In the genomic region with DNA sequence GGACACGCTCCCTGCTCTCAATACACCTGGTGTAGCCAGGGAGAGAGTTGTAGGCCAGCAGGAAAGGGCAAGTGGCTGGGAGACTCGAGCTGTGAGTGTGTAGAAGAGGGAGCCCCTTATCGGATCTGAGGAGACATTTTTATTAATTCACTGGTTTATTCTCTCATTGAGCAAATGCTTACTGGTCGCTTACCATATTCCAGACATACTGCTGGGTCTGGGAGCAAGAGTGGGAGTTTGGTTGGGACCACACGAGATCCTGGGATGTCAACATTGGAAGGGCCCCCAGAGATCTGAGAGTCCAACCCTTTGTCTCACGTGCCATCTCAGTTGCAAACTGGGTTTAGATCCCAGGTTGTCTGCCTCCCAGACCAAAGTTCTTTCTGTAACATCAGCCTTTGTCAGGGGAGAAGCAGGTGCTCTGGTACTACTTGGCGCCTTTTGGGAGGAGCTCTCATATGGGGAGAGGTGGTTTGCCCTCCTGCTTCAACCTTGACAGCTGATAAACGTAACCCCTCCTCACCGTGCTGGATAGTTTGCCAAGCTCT, we compare ENCODE assay signal across 8 cellular contexts. TPM values are rescaled to one million over a fixed set of nuclear protein-coding genes. Genes with fewer than 3 reads are reported as not detected.
DNase-seq lines count a peak whose midpoint lies in the region; ATAC-seq and TF ChIP-seq lines count a peak whose summit lies in the region.

No MANE protein-coding gene starts in this region.

- peak overlapping the region; percentile 96 for H3K4me3 Mint-ChIP-seq in activated CD4-positive, alpha-beta memory T cell treated with anti-CD3 and anti-CD28 coated beads, Interleukin-2, amount 10 ng/mL, durations not matched to agents 7 days and 5 days

- no peaks in the 10 kb centered on the region for H3K9me3 ChIP-seq in stomach smooth muscle (ENCODE audit: control insufficient read depth in 2 of 2, low read length in 2 of 2)

- peaks cover 16 to 21% of the 10 kb centered on the region in 2 donors for H3K36me3 ChIP-seq in stomach smooth muscle (ENCODE audit: control insufficient read depth in 2 of 2, insufficient read depth in 2 of 2, low read length in 2 of 2)

- CTCF ChIA-PET in activated CD4-positive, alpha-beta memory T cell treated with anti-CD3 and anti-CD28 coated beads, Interleukin-2, amount 10 ng/mL, durations not matched to agents 7 days and 5 days (lab: Charles Lee), result interaction anchor here (0.8 to 2.8 kb wide), 11 partner anchors 10 to 168 kb away, joined by 3 to 25 read pairs (median 5); a partner anchor contains a TSS

- H3K9ac ChIP-seq in stomach smooth muscle (ENCODE audit: low read length in 2 of 2), result peak overlapping the region; percentile 78 to 98

- ATAC-seq in omental fat pad (ENCODE audit: low FRiP score) (no peak), HG03521 (IDR thresholded peaks at IDR 0.05; ENCODE audit: unreplicated experiment) (no peak)

- H3K27ac Mint-ChIP-seq in activated CD4-positive, alpha-beta memory T cell treated with anti-CD3 and anti-CD28 coated beads, Interleukin-2, amount 10 ng/mL, durations not matched to agents 7 days and 5 days, result peak overlapping the region; percentile 89

- H3K27ac ChIP-seq in stomach smooth muscle (ENCODE audit: low read length), result peak overlapping the region; percentile 88

- POLR2A ChIA-PET in activated CD4-positive, alpha-beta memory T cell treated with anti-CD3 and anti-CD28 coated beads, Interleukin-2, amount 10 ng/mL, durations not matched to agents 7 days and 5 days (lab: Charles Lee), result interaction anchor here (1.0 to 2.4 kb wide), 8 partner anchors 10 to 341 kb away, joined by 3 to 26 read pairs (median 4); a partner anchor contains a TSS

- peaks cover 31% of the 10 kb centered on the region for H3K36me3 Mint-ChIP-seq in activated CD4-positive, alpha-beta memory T cell treated with anti-CD3 and anti-CD28 coated beads, Interleukin-2, amount 10 ng/mL, durations not matched to agents 7 days and 5 days (ENCODE audit: low read depth)

- TF ChIP-seq CTCF in omental fat pad (IDR thresholded peaks at IDR 0.05), result no peak

- H3K4me3 ChIP-seq in iPS-11a (ENCODE audit: low read depth, low read length) (peak overlapping the region; percentile 98), stomach smooth muscle (ENCODE audit: low read length in 2 of 2) (peak overlapping the region; percentile 77 to 99)

- no peaks in the 10 kb centered on the region for H3K9me3 Mint-ChIP-seq in activated CD4-positive, alpha-beta memory T cell treated with anti-CD3 and anti-CD28 coated beads, Interleukin-2, amount 10 ng/mL, durations not matched to agents 7 days and 5 days

- peaks cover 4% of the 10 kb centered on the region for H3K27me3 Mint-ChIP-seq in activated CD4-positive, alpha-beta memory T cell treated with anti-CD3 and anti-CD28 coated beads, Interleukin-2, amount 10 ng/mL, durations not matched to agents 7 days and 5 days

- H3K4me1 ChIP-seq in stomach smooth muscle (ENCODE audit: control insufficient read depth, insufficient read depth, low read length), result peaks cover 27% of the 10 kb centered on the region

- DNase-seq in DMS53 (lab: John Stamatoyannopoulos, UW) (peak; percentile 35), DMS53 treated with DMSO at 0.1 percent for 48 hours (lab: John Stamatoyannopoulos, UW; ENCODE audit: unreplicated experiment) (no peak), omental fat pad (ENCODE audit: low spot score) (no peak), DMS153 (lab: John Stamatoyannopoulos, UW) (no peak)
- no peak for DNase-seq in activated CD4-positive, alpha-beta memory T cell treated with anti-CD3 and anti-CD28 coated beads, Interleukin-2, amount 10 ng/mL, durations not matched to agents 7 days and 5 days

- H3K4me1 Mint-ChIP-seq in activated CD4-positive, alpha-beta memory T cell treated with anti-CD3 and anti-CD28 coated beads, Interleukin-2, amount 10 ng/mL, durations not matched to agents 7 days and 5 days, result peaks cover 48% of the 10 kb centered on the region

- peaks cover 4 to 8% of the 10 kb centered on the region in 2 donors for H3K27me3 ChIP-seq in stomach smooth muscle (ENCODE audit: control insufficient read depth in 1 of 2, insufficient read depth in 2 of 2, low read length in 2 of 2)

RNA-seq across cellular contexts. Expression of a gene that starts 0.7 kb away (rescaled TPM):
- 10 to 100 TPM; 33.7 to 35.7 TPM for total RNA-seq in activated CD4-positive, alpha-beta memory T cell treated with anti-CD3 and anti-CD28 coated beads, Interleukin-2, amount 10 ng/mL, durations not matched to agents 7 days and 5 days
- 10 to 100 TPM; 17.3 to 27.1 (median 23.7) TPM for total RNA-seq in omental fat pad

RNA-seq across cellular contexts. Expression of a gene that starts 19.2 kb away (rescaled TPM):
- 100 to 1,000 TPM; 124 to 136 TPM for total RNA-seq in activated CD4-positive, alpha-beta memory T cell treated with anti-CD3 and anti-CD28 coated beads, Interleukin-2, amount 10 ng/mL, durations not matched to agents 7 days and 5 days
- 1 to 10 TPM; 1.2 to 4.3 (median 1.9) TPM for total RNA-seq in omental fat pad

RNA-seq across cellular contexts. Expression of a gene that starts 44.1 kb away (rescaled TPM):
- 10 to 100 TPM; 10.5 to 11.1 TPM for total RNA-seq in activated CD4-positive, alpha-beta memory T cell treated with anti-CD3 and anti-CD28 coated beads, Interleukin-2, amount 10 ng/mL, durations not matched to agents 7 days and 5 days
- total RNA-seq in omental fat pad, result 100 to 1,000 TPM in 1 of 4 donors, 10 to 100 TPM in 3; 26.8 to 129 (median 43.4) TPM

RNA-seq across cellular contexts. Expression of a gene that starts 52.0 kb away (rescaled TPM):
- total RNA-seq in activated CD4-positive, alpha-beta memory T cell treated with anti-CD3 and anti-CD28 coated beads, Interleukin-2, amount 10 ng/mL, durations not matched to agents 7 days and 5 days, result not detected
- 100 to 1,000 TPM in 1 of 4 donors, 10 to 100 TPM in 3; 33.1 to 451 (median 75.9) TPM for total RNA-seq in omental fat pad

Comparison
In these comparisons a context has a peak if more than half of its experiments do, and no peak if none do; other contexts are left out.
1. RNA of a gene that starts 19.2 kb away (total RNA-seq): 124 to 136 TPM in activated CD4-positive, alpha-beta memory T cell treated with anti-CD3 and anti-CD28 coated beads, Interleukin-2, amount 10 ng/mL, durations not matched to agents 7 days and 5 days; 1.2 to 4.3 TPM in omental fat pad; every median in the first group is over 10 times any median in the second.